Comparison of ENCODE assay signal across 1 cellular context in the genomic region with DNA sequence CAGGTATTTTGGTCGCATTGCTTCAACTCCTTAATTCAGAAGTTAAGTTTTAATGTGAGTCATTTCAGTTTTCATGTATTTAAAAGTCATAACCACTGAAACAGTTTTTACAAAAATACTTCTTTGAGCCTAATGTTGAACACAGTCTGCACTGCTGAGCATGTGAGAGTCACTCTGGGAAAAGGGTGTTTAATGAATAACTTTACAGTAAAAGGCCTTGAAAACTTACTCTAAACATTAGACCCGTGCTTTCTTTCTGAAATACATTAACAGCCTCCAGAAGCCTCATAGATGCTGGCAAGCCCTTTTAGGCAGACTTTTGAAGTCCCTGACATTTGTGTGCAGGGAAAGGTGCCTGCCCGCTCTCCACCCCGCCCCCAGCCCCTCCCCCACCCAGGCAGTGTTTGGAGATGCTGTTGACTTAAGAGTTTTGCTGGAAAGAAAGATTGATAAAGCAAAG.
TF ChIP-seq lines count a peak whose summit lies in the region.

No MANE protein-coding gene starts in this region.

TF ChIP-seq in GM12878, 131 proteins besides CTCF, POLR2A, EP300 and RAD21 (continued from another document):
- TF ChIP-seq CHD2 (IDR thresholded peaks at IDR 0.05; ENCODE audit: borderline replicate concordance, low read depth, low read length) = peak; percentile 32; the same call in 1 of the 2 replicates
- peak; percentile 77 for TF ChIP-seq DPF2 (IDR thresholded peaks at IDR 0.05)
- no peak for TF ChIP-seq ZNF622 (IDR thresholded peaks at IDR 0.05)
- peak; percentile 82; the same call in 1 of the 2 replicates for TF ChIP-seq ZNF217 (IDR thresholded peaks at IDR 0.05)
- TF ChIP-seq ETV6 (conservative IDR thresholded peaks at IDR 0.05 in 1 of 2, IDR thresholded peaks at IDR 0.05 in 1 of 2; ENCODE audit: borderline replicate concordance in 1 of 2, low read depth in 1 of 2) = no peak
- no peak for TF ChIP-seq POU2F2 (IDR thresholded peaks at IDR 0.05; ENCODE audit: borderline replicate concordance, low read depth, low read length)
- 0 out of 2 replicates have a peak, but pooled peaks have one; percentile 39 for TF ChIP-seq STAT3 (IDR thresholded peaks at IDR 0.05; ENCODE audit: low read depth, low read length)
- no peak for TF ChIP-seq YY1 (IDR thresholded peaks at IDR 0.05; ENCODE audit: low read depth, low read length)
- peak; percentile 62 for TF ChIP-seq MEF2B (IDR thresholded peaks at IDR 0.05; ENCODE audit: partially characterized antibody, poor library complexity, severe bottlenecking)
- TF ChIP-seq GATAD2B (conservative IDR thresholded peaks at IDR 0.05; ENCODE audit: low read depth) = peak; percentile 31; the same call in 1 of the 2 replicates
- TF ChIP-seq SREBF1 (IDR thresholded peaks at IDR 0.05; ENCODE audit: low read length) = no peak
- TF ChIP-seq MYC (IDR thresholded peaks at IDR 0.05; ENCODE audit: insufficient read depth, insufficient read length, insufficient replicate concordance, low read length, severe bottlenecking) = no peak
- TF ChIP-seq WRNIP1 (IDR thresholded peaks at IDR 0.05; ENCODE audit: borderline replicate concordance, low read depth, low read length) = no peak
- TF ChIP-seq NR2C2 (IDR thresholded peaks at IDR 0.05; ENCODE audit: borderline replicate concordance, control insufficient read depth, insufficient read length, low read depth) = no peak
- peak; percentile 56 for TF ChIP-seq RUNX3 (IDR thresholded peaks at IDR 0.05; ENCODE audit: low read length)
- TF ChIP-seq KLF5 (IDR thresholded peaks at IDR 0.05; ENCODE audit: partially characterized antibody) = no peak
- TF ChIP-seq NFIC (IDR thresholded peaks at IDR 0.05; ENCODE audit: low read depth, low read length) = 0 out of 2 replicates have a peak, but pooled peaks have one; percentile 38
- peak; percentile 49; the same call in 1 of the 2 replicates for TF ChIP-seq ZNF687 (IDR thresholded peaks at IDR 0.05)
- peak; percentile 62; the same call in 1 of the 2 replicates for TF ChIP-seq JUND (IDR thresholded peaks at IDR 0.05; ENCODE audit: low read depth, low read length)
- TF ChIP-seq RELB (IDR thresholded peaks at IDR 0.05; ENCODE audit: low read depth) = peak; percentile 71; the same call in 1 of the 2 replicates
- peak; percentile 82; the same call in 1 of the 2 replicates for TF ChIP-seq RCOR1 (conservative IDR thresholded peaks at IDR 0.05; ENCODE audit: low read depth, low read length)
- TF ChIP-seq SRF (IDR thresholded peaks at IDR 0.05; ENCODE audit: low read depth in 2 of 2, low read length in 2 of 2) = no peak
- peak; percentile 75 for TF ChIP-seq JUNB (IDR thresholded peaks at IDR 0.05)
- TF ChIP-seq IRF4 (IDR thresholded peaks at IDR 0.05; ENCODE audit: low read depth, low read length) = no peak
- no peak for TF ChIP-seq TCF7 (IDR thresholded peaks at IDR 0.05; ENCODE audit: borderline replicate concordance)
- peak; percentile 59 for TF ChIP-seq IKZF1 (conservative IDR thresholded peaks at IDR 0.05)
- TF ChIP-seq ATF7 (IDR thresholded peaks at IDR 0.05; ENCODE audit: low read depth) = peak; percentile 46; the same call in 1 of the 2 replicates
- TF ChIP-seq NKRF (conservative IDR thresholded peaks at IDR 0.05) = no peak
- TF ChIP-seq BHLHE40 (IDR thresholded peaks at IDR 0.05; ENCODE audit: borderline replicate concordance in 1 of 2, low read depth in 2 of 2, low read length in 1 of 2) = peak; percentile 69; a peak in 3 of 4 replicates
- TF ChIP-seq, protein P1, sequence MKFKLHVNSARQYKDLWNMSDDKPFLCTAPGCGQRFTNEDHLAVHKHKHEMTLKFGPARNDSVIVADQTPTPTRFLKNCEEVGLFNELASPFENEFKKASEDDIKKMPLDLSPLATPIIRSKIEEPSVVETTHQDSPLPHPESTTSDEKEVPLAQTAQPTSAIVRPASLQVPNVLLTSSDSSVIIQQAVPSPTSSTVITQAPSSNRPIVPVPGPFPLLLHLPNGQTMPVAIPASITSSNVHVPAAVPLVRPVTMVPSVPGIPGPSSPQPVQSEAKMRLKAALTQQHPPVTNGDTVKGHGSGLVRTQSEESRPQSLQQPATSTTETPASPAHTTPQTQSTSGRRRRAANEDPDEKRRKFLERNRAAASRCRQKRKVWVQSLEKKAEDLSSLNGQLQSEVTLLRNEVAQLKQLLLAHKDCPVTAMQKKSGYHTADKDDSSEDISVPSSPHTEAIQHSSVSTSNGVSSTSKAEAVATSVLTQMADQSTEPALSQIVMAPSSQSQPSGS (IDR thresholded peaks at IDR 0.05; ENCODE audit: low read length) = peak; percentile 45; the same call in 1 of the 2 replicates
- peak; percentile 30; the same call in 1 of the 2 replicates for TF ChIP-seq BCL11A (IDR thresholded peaks at IDR 0.05; ENCODE audit: low read depth, low read length)
- peak; percentile 67 to 73; a peak in 2 of 4 replicates for TF ChIP-seq IKZF2 (IDR thresholded peaks at IDR 0.05)
- TF ChIP-seq, protein P2, sequence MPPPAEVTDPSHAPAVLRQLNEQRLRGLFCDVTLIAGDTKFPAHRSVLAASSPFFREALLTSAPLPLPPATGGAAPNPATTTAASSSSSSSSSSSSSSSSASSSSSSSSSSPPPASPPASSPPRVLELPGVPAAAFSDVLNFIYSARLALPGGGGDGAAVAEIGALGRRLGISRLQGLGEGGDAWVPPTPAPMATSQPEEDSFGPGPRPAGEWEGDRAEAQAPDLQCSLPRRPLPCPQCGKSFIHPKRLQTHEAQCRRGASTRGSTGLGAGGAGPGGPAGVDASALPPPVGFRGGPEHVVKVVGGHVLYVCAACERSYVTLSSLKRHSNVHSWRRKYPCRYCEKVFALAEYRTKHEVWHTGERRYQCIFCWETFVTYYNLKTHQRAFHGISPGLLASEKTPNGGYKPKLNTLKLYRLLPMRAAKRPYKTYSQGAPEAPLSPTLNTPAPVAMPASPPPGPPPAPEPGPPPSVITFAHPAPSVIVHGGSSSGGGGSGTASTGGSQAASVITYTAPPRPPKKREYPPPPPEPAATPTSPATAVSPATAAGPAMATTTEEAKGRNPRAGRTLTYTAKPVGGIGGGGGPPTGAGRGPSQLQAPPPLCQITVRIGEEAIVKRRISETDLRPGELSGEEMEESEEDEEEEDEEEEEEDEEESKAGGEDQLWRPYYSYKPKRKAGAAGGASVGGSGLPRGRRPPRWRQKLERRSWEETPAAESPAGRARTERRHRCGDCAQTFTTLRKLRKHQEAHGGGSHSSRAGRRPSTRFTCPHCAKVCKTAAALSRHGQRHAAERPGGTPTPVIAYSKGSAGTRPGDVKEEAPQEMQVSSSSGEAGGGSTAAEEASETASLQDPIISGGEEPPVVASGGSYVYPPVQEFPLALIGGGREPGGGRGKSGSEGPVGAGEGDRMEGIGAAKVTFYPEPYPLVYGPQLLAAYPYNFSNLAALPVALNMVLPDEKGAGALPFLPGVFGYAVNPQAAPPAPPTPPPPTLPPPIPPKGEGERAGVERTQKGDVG (CRISPR knock-in tag; IDR thresholded peaks at IDR 0.05) = no peak
